Comparison of ENCODE assay signal across 10 cellular contexts in the genomic region with DNA sequence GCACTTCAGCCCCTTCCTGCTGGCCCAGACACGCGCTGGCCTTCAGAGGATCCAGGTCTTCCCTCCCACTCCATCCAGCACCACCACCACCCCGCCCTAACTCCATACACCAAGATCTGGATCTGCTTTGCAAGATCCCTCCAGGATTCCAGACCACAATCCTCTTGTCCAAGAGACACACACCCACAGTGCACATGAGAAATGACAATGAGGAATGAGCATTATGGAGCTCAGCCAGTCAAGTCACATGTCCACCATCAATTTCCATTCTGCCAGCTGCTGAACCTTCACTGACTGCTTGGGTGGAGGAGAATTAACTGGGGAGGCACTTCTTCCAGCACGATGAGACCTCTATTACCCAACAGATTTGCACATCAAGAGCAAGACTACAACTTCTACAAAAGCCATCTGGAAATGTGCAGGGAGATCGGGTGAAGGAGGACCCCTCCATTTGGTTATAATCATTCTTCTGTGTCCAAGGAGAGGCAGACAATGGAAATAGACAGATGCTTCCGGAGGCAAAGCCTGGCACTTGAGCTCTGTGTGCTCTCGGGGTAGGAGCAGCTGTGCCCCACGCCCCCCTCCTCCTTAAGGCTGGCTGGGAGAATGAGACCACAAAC. TPM values are rescaled to one million over a fixed set of nuclear protein-coding genes. Genes with fewer than 3 reads are reported as not detected.
DNase-seq lines count a peak whose midpoint lies in the region; ATAC-seq and TF ChIP-seq lines count a peak whose summit lies in the region.
"Had no signal": no experiment of that assay in that cellular context is flagged by ENCODE, and none has a peak within 500 bp of the region (broad histone marks: within the 10 kb centered on the region; RNA-seq: fewer than 3 reads in every experiment).

No MANE protein-coding gene starts in this region.

- H3K36me3 ChIP-seq in BLaER1 (no peaks in the 10 kb centered on the region), esophagus squamous epithelium (no peaks in the 10 kb centered on the region), neural progenitor cell (no peaks in the 10 kb centered on the region)

- H3K9me3 ChIP-seq in BLaER1 (no peaks in the 10 kb centered on the region), esophagus squamous epithelium (no peaks in the 10 kb centered on the region), neural progenitor cell (ENCODE audit: low read depth) (no peaks in the 10 kb centered on the region)

- H3K27me3 ChIP-seq in BLaER1 (no peaks in the 10 kb centered on the region), esophagus squamous epithelium (no peaks in the 10 kb centered on the region), neural progenitor cell (no peaks in the 10 kb centered on the region)

- H3K4me2 ChIP-seq in BLaER1 (peak overlapping the region; percentile 75), neural progenitor cell (no peak overlapping the region)

- no peaks in the 10 kb centered on the region for H3F3A ChIP-seq in neural progenitor cell (ENCODE audit: low read depth)

- intact Hi-C loops in esophagus squamous epithelium (cut with DNase I), result no loop called here
- intact Hi-C loops in activated T-helper 1 cell treated with anti-CD3 and anti-CD28 coated beads, Interleukin-12 subunit alpha, Interleukin-12 subunit beta, Interleukin-2, Interleukin-4 antibody, amounts not matched to agents 30 ng/mL and 10 ng/mL and 1 ng/mL, durations not matched to agents 14 hours and 24 hours and 36 hours (cut with micrococcal nuclease), result no loop called here

- DNase-seq in NCI-H2196 treated with DMSO at 0.1 percent for 48 hours (lab: John Stamatoyannopoulos, UW; ENCODE audit: unreplicated experiment), result peak; percentile 18
- DNase-seq in esophagus squamous epithelium (lab: John Stamatoyannopoulos, UW), result no peak
- no peak for DNase-seq in neural progenitor cell (ENCODE audit: low spot score)
- no peak for DNase-seq in occipital lobe (lab: John Stamatoyannopoulos, UW)
- DNase-seq in cerebellar nuclear complex (lab: John Stamatoyannopoulos, UW), result no peak
- DNase-seq in activated T-helper 1 cell treated with anti-CD3 and anti-CD28 coated beads, Interleukin-12 subunit alpha, Interleukin-12 subunit beta, Interleukin-2, Interleukin-4 antibody, amounts not matched to agents 30 ng/mL and 10 ng/mL and 1 ng/mL, durations not matched to agents 14 hours and 24 hours and 36 hours (ENCODE audit: low spot score), result no peak
- DNase-seq: CD8-positive, alpha-beta memory T cell; stimulated activated CD4-positive, alpha-beta T cell treated with anti-CD3 and anti-CD28 coated beads, Interleukin-1b, Interleukin-23, amount 100 ng/mL, for 48 hours had no signal

- 14 to 26% methylated on average over 7 of the region's 8 CpGs for WGBS in esophagus squamous epithelium, 2 donors

- peaks cover 44% of the 10 kb centered on the region for H3K4me1 ChIP-seq in BLaER1
- peaks cover 24 to 68% (median 48%) of the 10 kb centered on the region in 3 donors for H3K4me1 ChIP-seq in esophagus squamous epithelium
- H3K4me1 ChIP-seq in neural progenitor cell, result no peaks in the 10 kb centered on the region

- H4K20me1 ChIP-seq in BLaER1 (no peaks in the 10 kb centered on the region), neural progenitor cell (ENCODE audit: low read depth) (no peaks in the 10 kb centered on the region)

- TF ChIP-seq CTCF in esophagus squamous epithelium (IDR thresholded peaks at IDR 0.05) (no peak), neural progenitor cell (IDR thresholded peaks at IDR 0.05) (no peak)

- no peak for TF ChIP-seq POLR2A in esophagus squamous epithelium (IDR thresholded peaks at IDR 0.05)

- no peak overlapping the region for H2AFZ ChIP-seq in neural progenitor cell (replicated peaks)

- peak overlapping the region; percentile 35 for H3K27ac Mint-ChIP-seq in neural progenitor cell
- no peak overlapping the region for H3K27ac Mint-ChIP-seq in activated T-helper 1 cell treated with anti-CD3 and anti-CD28 coated beads, Interleukin-12 subunit alpha, Interleukin-12 subunit beta, Interleukin-2, Interleukin-4 antibody, amounts not matched to agents 30 ng/mL and 10 ng/mL and 1 ng/mL, durations not matched to agents 14 hours and 24 hours and 36 hours

- no peaks in the 10 kb centered on the region for H3K79me2 ChIP-seq in neural progenitor cell (ENCODE audit: low read depth)

- H3K4me3 ChIP-seq in BLaER1 (no peak overlapping the region), esophagus squamous epithelium (no peak overlapping the region), neural progenitor cell (no peak overlapping the region)

- H3K27ac ChIP-seq in BLaER1, result peak overlapping the region; percentile 89
- H3K27ac ChIP-seq in esophagus squamous epithelium, result peak overlapping the region; percentile 83 to 91 (median 84)
- H3K27ac ChIP-seq in neural progenitor cell, result no peak overlapping the region

- H3K4me1 Mint-ChIP-seq in neural progenitor cell, result peaks cover 2% of the 10 kb centered on the region
- no peaks in the 10 kb centered on the region for H3K4me1 Mint-ChIP-seq in activated T-helper 1 cell treated with anti-CD3 and anti-CD28 coated beads, Interleukin-12 subunit alpha, Interleukin-12 subunit beta, Interleukin-2, Interleukin-4 antibody, amounts not matched to agents 30 ng/mL and 10 ng/mL and 1 ng/mL, durations not matched to agents 14 hours and 24 hours and 36 hours (ENCODE audit: low read depth)
- H3K4me1 Mint-ChIP-seq: CD8-positive, alpha-beta memory T cell had no signal

- H3K9ac ChIP-seq in BLaER1 (peak overlapping the region; percentile 65), neural progenitor cell (no peak overlapping the region)

- no peak for ATAC-seq in HG03175 (IDR thresholded peaks at IDR 0.05; ENCODE audit: unreplicated experiment)

- no peak overlapping the region for H3K4me3 Mint-ChIP-seq in neural progenitor cell
- no peak overlapping the region for H3K4me3 Mint-ChIP-seq in activated T-helper 1 cell treated with anti-CD3 and anti-CD28 coated beads, Interleukin-12 subunit alpha, Interleukin-12 subunit beta, Interleukin-2, Interleukin-4 antibody, amounts not matched to agents 30 ng/mL and 10 ng/mL and 1 ng/mL, durations not matched to agents 14 hours and 24 hours and 36 hours
- H3K4me3 Mint-ChIP-seq: CD8-positive, alpha-beta memory T cell had no signal

- H3K27me3 Mint-ChIP-seq in neural progenitor cell (ENCODE audit: insufficient read depth, low read depth), result no peaks in the 10 kb centered on the region
- H3K27me3 Mint-ChIP-seq in activated T-helper 1 cell treated with anti-CD3 and anti-CD28 coated beads, Interleukin-12 subunit alpha, Interleukin-12 subunit beta, Interleukin-2, Interleukin-4 antibody, amounts not matched to agents 30 ng/mL and 10 ng/mL and 1 ng/mL, durations not matched to agents 14 hours and 24 hours and 36 hours (ENCODE audit: insufficient read depth), result peaks cover 4% of the 10 kb centered on the region

- peaks cover 1% of the 10 kb centered on the region for H3K36me3 Mint-ChIP-seq in neural progenitor cell
- H3K36me3 Mint-ChIP-seq in activated T-helper 1 cell treated with anti-CD3 and anti-CD28 coated beads, Interleukin-12 subunit alpha, Interleukin-12 subunit beta, Interleukin-2, Interleukin-4 antibody, amounts not matched to agents 30 ng/mL and 10 ng/mL and 1 ng/mL, durations not matched to agents 14 hours and 24 hours and 36 hours (ENCODE audit: low read depth), result no peaks in the 10 kb centered on the region
- H3K36me3 Mint-ChIP-seq: CD8-positive, alpha-beta memory T cell had no signal

- no peaks in the 10 kb centered on the region for H3K9me3 Mint-ChIP-seq in neural progenitor cell
- H3K9me3 Mint-ChIP-seq in activated T-helper 1 cell treated with anti-CD3 and anti-CD28 coated beads, Interleukin-12 subunit alpha, Interleukin-12 subunit beta, Interleukin-2, Interleukin-4 antibody, amounts not matched to agents 30 ng/mL and 10 ng/mL and 1 ng/mL, durations not matched to agents 14 hours and 24 hours and 36 hours, result no peaks in the 10 kb centered on the region
- H3K9me3 Mint-ChIP-seq: CD8-positive, alpha-beta memory T cell had no signal

RNA-seq across cellular contexts. Expression of gene SPATA12, which starts 12.3 kb away (rescaled TPM):
- under 1 TPM in 1 of 4 donors, not detected in 3; 0.09 TPM for total RNA-seq in esophagus squamous epithelium
- 0.12 and 0.17 TPM in 2 replicates for total RNA-seq in neural progenitor cell (ENCODE audit: low replicate concordance)
- not detected for total RNA-seq in occipital lobe
- not detected in 2 replicates for total RNA-seq in activated T-helper 1 cell treated with anti-CD3 and anti-CD28 coated beads, Interleukin-12 subunit alpha, Interleukin-12 subunit beta, Interleukin-2, Interleukin-4 antibody, amounts not matched to agents 30 ng/mL and 10 ng/mL and 1 ng/mL, durations not matched to agents 14 hours and 24 hours and 36 hours
- total RNA-seq: CD8-positive, alpha-beta memory T cell had no signal
